ENCODE assay signal across 8 cellular contexts in genomic region chr4:167233523-167234387, GRCh38. TPM values are rescaled to one million over a fixed set of nuclear protein-coding genes. Genes with fewer than 3 reads are reported as not detected.
DNase-seq lines count a peak whose midpoint lies in the region; FAIRE-seq and TF ChIP-seq lines count a peak whose summit lies in the region.

No MANE protein-coding gene starts in this region.

- peak overlapping the region; percentile 72 for H2AFZ ChIP-seq in keratinocyte (ENCODE audit: control insufficient read depth, low read length)

- H3K9me3 ChIP-seq in keratinocyte (ENCODE audit: control insufficient read depth, low read depth, low read length) (no peaks in the 10 kb centered on the region), stomach smooth muscle (ENCODE audit: control insufficient read depth in 2 of 2, low read length in 2 of 2) (no peaks in the 10 kb centered on the region)

- dilution Hi-C loops in keratinocyte (cut with MboI; ENCODE audit: extremely low pct_ligation_motif_present, low sequenced_read_pairs) = no loop called here

- H3K4me1 ChIP-seq in keratinocyte (ENCODE audit: control insufficient read depth, extremely low read depth, insufficient read depth, low read length) (peaks cover 4% of the 10 kb centered on the region), stomach smooth muscle (ENCODE audit: control insufficient read depth, insufficient read depth, low read length) (no peaks in the 10 kb centered on the region)

- H3K4me3 ChIP-seq in astrocyte of the spinal cord (ENCODE audit: low read depth, low read length) (peak overlapping the region; percentile 65), keratinocyte (ENCODE audit: control insufficient read depth in 2 of 3, extremely low read depth in 1 of 3, insufficient read depth in 2 of 3, low read depth in 1 of 3, low read length in 3 of 3) (peak overlapping the region; percentile 20 to 47 (median 47)), stomach smooth muscle (ENCODE audit: low read length in 2 of 2) (peak overlapping the region; percentile 65 to 68)

- H3K4me2 ChIP-seq in keratinocyte (ENCODE audit: control insufficient read depth, extremely low read depth, insufficient read depth, low read depth, low read length) = peak overlapping the region; percentile 91

- in situ Hi-C loops in astrocyte of the spinal cord (cut with HindIII; ENCODE audit: low sequenced_read_pairs) = no loop called here

- FAIRE-seq in HTR-8/SVneo (lab: Jason Lieb, UNC) (no peak), keratinocyte (lab: Jason Lieb, UNC) (no peak)

- H3K36me3 ChIP-seq in keratinocyte (ENCODE audit: control insufficient read depth in 2 of 2, extremely low read depth in 1 of 2, insufficient read depth in 2 of 2, low read length in 2 of 2) (no peaks in the 10 kb centered on the region), stomach smooth muscle (ENCODE audit: control insufficient read depth in 2 of 2, insufficient read depth in 2 of 2, low read length in 2 of 2) (no peaks in the 10 kb centered on the region)

- H3K9ac ChIP-seq in keratinocyte (ENCODE audit: control insufficient read depth, extremely low read depth, insufficient read depth, low read length) = no peak overlapping the region
- no peak overlapping the region for H3K9ac ChIP-seq in stomach smooth muscle (ENCODE audit: low read length in 2 of 2)

- DNase-seq in NCI-H524 (lab: John Stamatoyannopoulos, UW) (peak; percentile 14 to 17), NCI-H524 treated with DMSO at 0.1 percent for 48 hours (lab: John Stamatoyannopoulos, UW) (no peak), HTR-8/SVneo (ENCODE audit: insufficient read length, low spot score) (peak; percentile 21), astrocyte of the spinal cord (ENCODE audit: low read depth, low spot score) (peak; percentile 18), keratinocyte (ENCODE audit: low read depth, low spot score) (no peak), GDM1 (lab: John Stamatoyannopoulos, UW) (no peak)
- DNase-seq in activated CD4-positive, CD25-positive, alpha-beta regulatory T cell treated with anti-CD3 and anti-CD28 coated beads, Interleukin-2, amount 50 U/mL, for 72 hours = no peak

- H3K79me2 ChIP-seq in keratinocyte (ENCODE audit: control insufficient read depth, insufficient read depth, low read length) = no peaks in the 10 kb centered on the region

- no peak overlapping the region for H3K27ac ChIP-seq in keratinocyte (ENCODE audit: control insufficient read depth, insufficient read depth, low read length)
- H3K27ac ChIP-seq in stomach smooth muscle (ENCODE audit: low read length) = no peak overlapping the region

- no peaks in the 10 kb centered on the region for H3K9me1 ChIP-seq in keratinocyte (ENCODE audit: control insufficient read depth, extremely low read depth, insufficient read depth, low read length)

- no peaks in the 10 kb centered on the region for H4K20me1 ChIP-seq in keratinocyte (ENCODE audit: control insufficient read depth, extremely low read depth, insufficient read depth, low read length)

- TF ChIP-seq CTCF in astrocyte of the spinal cord (IDR thresholded peaks at IDR 0.05; ENCODE audit: low read depth, low read length) = no peak
- TF ChIP-seq CTCF in keratinocyte (optimal IDR thresholded peaks at IDR 0.05 in 1 of 3, IDR thresholded peaks at IDR 0.05 in 1 of 3, conservative IDR thresholded peaks at IDR 0.05 in 1 of 3; ENCODE audit: extremely low read depth in 1 of 3, insufficient read depth in 2 of 3, low read length in 3 of 3) = no peak

- H3K27me3 ChIP-seq in keratinocyte (ENCODE audit: control insufficient read depth, extremely low read depth, insufficient read depth, low read length) (peaks cover 35% of the 10 kb centered on the region), stomach smooth muscle (ENCODE audit: control insufficient read depth in 1 of 2, insufficient read depth in 2 of 2, low read length in 2 of 2) (peaks cover 15 to 20% of the 10 kb centered on the region in 2 donors)

RNA-seq across cellular contexts. Expression of gene SPOCK3, which starts 0.5 kb away (rescaled TPM):
- polyA plus RNA-seq in keratinocyte = not detected in 3 replicates
- not detected for polyA plus RNA-seq in keratinocyte (2011; ENCODE audit: low read depth)
- not detected in 2 replicates for polyA plus RNA-seq in keratinocyte (2011; cell fraction: cytosol; rRNA removed)
- polyA plus RNA-seq in keratinocyte (2011; cell fraction: nucleus; rRNA removed) = not detected in 2 replicates
- polyA plus RNA-seq in keratinocyte (2012; ENCODE audit: low replicate concordance) = not detected in 2 replicates
- polyA minus RNA-seq in keratinocyte = not detected in 3 replicates
- polyA minus RNA-seq in keratinocyte (2011; cell fraction: cytosol; rRNA and poly(A)+ RNA removed) = not detected
- not detected in 2 replicates for polyA minus RNA-seq in keratinocyte (2011; cell fraction: nucleus; rRNA and poly(A)+ RNA removed)

Comparison
In these comparisons a context has a peak if more than half of its experiments do, and no peak if none do; other contexts are left out.
1. DNase-seq: peak in NCI-H524 (2 of 2), HTR-8/SVneo (single experiment) and astrocyte of the spinal cord (single experiment); none in NCI-H524 treated with DMSO at 0.1 percent for 48 hours (single experiment), keratinocyte (single experiment), GDM1 (single experiment) and activated CD4-positive, CD25-positive, alpha-beta regulatory T cell treated with anti-CD3 and anti-CD28 coated beads, Interleukin-2, amount 50 U/mL, for 72 hours (single experiment).
2. Peak in every context shown above with its lines, with median percentiles within 50 percentile points of each other: H3K4me3 ChIP-seq.